10 cellular contexts compared by ENCODE assay signal in genomic region chr18:79791141-79791972, GRCh38. TPM values are rescaled to one million over a fixed set of nuclear protein-coding genes. Genes with fewer than 3 reads are reported as not detected.
A peak's percentile ranks its signal among the peaks of the same experiment; 100 is the strongest.
DNase-seq lines count a peak whose midpoint lies in the region; ATAC-seq and TF ChIP-seq lines count a peak whose summit lies in the region.
"Had no signal": no experiment of that assay in that cellular context is flagged by ENCODE, and none has a peak within 500 bp of the region (broad histone marks: within the 10 kb centered on the region; RNA-seq: fewer than 3 reads in every experiment).

No MANE protein-coding gene starts in this region.

- WGBS in aorta, 2 donors = 35 to 37% methylated on average over 20 of the region's 20 CpGs

- H3K4me3 Mint-ChIP-seq in stimulated activated naive CD8-positive, alpha-beta T cell treated with anti-CD3 and anti-CD28 coated beads, Interleukin-15, Interleukin-2, amounts not matched to agents 100 ng/mL and 50 ng/mL, for 24 hours = peak overlapping the region; percentile 30
- H3K4me3 Mint-ChIP-seq in WTC11 = no peak overlapping the region
- H3K4me3 Mint-ChIP-seq: T-helper 1 cell treated with Interleukin-12 subunit alpha and Interleukin-12 subunit beta and Interleukin-4 antibody, amounts not matched to agents 30 μg/mL and 1 μg/mL, for 36 hours had no signal

- H3K36me3 Mint-ChIP-seq in stimulated activated naive CD8-positive, alpha-beta T cell treated with anti-CD3 and anti-CD28 coated beads, Interleukin-15, Interleukin-2, amounts not matched to agents 100 ng/mL and 50 ng/mL, for 24 hours (ENCODE audit: low read depth) = no peaks in the 10 kb centered on the region
- H3K36me3 Mint-ChIP-seq in WTC11 = no peaks in the 10 kb centered on the region

- POLR2A ChIA-PET in WTC11 (lab: Charles Lee) = no interaction called here

- peaks cover 76% of the 10 kb centered on the region for H3K27me3 Mint-ChIP-seq in stimulated activated naive CD8-positive, alpha-beta T cell treated with anti-CD3 and anti-CD28 coated beads, Interleukin-15, Interleukin-2, amounts not matched to agents 100 ng/mL and 50 ng/mL, for 24 hours
- H3K27me3 Mint-ChIP-seq in WTC11 (ENCODE audit: low read depth) = peaks cover 48% of the 10 kb centered on the region

- H3K36me3 ChIP-seq in aorta (ENCODE audit: control insufficient read depth in 1 of 2, insufficient read depth in 2 of 2, low read length in 1 of 2) = no peaks in the 10 kb centered on the region
- H3K36me3 ChIP-seq: ovary had no signal

- intact Hi-C loops in aorta (cut with DNase I) = no loop called here

- no peaks in the 10 kb centered on the region for H3K4me1 ChIP-seq in aorta (ENCODE audit: control insufficient read depth in 1 of 2, insufficient read depth in 2 of 2, low read length in 2 of 2)

- ATAC-seq in stimulated activated naive CD8-positive, alpha-beta T cell treated with anti-CD3 and anti-CD28 coated beads, Interleukin-15, Interleukin-2, amounts not matched to agents 100 U/mL and 50 U/mL, for 24 hours = no peak
- ATAC-seq in WTC11 = no peak
- no peak for ATAC-seq in aorta (ENCODE audit: low FRiP score)

- no peaks in the 10 kb centered on the region for H3K9me3 ChIP-seq in aorta (ENCODE audit: control insufficient read depth, low read length)
- H3K9me3 ChIP-seq: ovary had no signal

- no peaks in the 10 kb centered on the region for H3K9me3 Mint-ChIP-seq in stimulated activated naive CD8-positive, alpha-beta T cell treated with anti-CD3 and anti-CD28 coated beads, Interleukin-15, Interleukin-2, amounts not matched to agents 100 ng/mL and 50 ng/mL, for 24 hours
- H3K9me3 Mint-ChIP-seq in WTC11 = no peaks in the 10 kb centered on the region
- H3K9me3 Mint-ChIP-seq: T-helper 1 cell treated with Interleukin-12 subunit alpha and Interleukin-12 subunit beta and Interleukin-4 antibody, amounts not matched to agents 30 μg/mL and 1 μg/mL, for 36 hours had no signal

- no peaks in the 10 kb centered on the region for H3K27me3 ChIP-seq in aorta (ENCODE audit: control insufficient read depth in 1 of 2, insufficient read depth in 2 of 2, low read length in 1 of 2)
- H3K27me3 ChIP-seq: ovary had no signal

- peaks cover 22% of the 10 kb centered on the region for H3K4me1 Mint-ChIP-seq in stimulated activated naive CD8-positive, alpha-beta T cell treated with anti-CD3 and anti-CD28 coated beads, Interleukin-15, Interleukin-2, amounts not matched to agents 100 ng/mL and 50 ng/mL, for 24 hours (ENCODE audit: low read depth)
- H3K4me1 Mint-ChIP-seq in WTC11 = 0 out of 2 replicates have a peak, but pooled peaks cover 3% of the 10 kb centered on the region

- CTCF ChIA-PET in WTC11 (lab: Charles Lee) = no interaction called here

- H3K27ac ChIP-seq in aorta (ENCODE audit: low read depth in 1 of 2, low read length in 2 of 2) = no peak overlapping the region
- H3K27ac ChIP-seq: ovary had no signal

- no peak for DNase-seq in stimulated activated naive CD8-positive, alpha-beta T cell treated with anti-CD3 and anti-CD28 coated beads, Interleukin-15, Interleukin-2, amounts not matched to agents 100 U/mL and 50 U/mL, for 24 hours
- no peak for DNase-seq in WTC11 (ENCODE audit: low spot score)
- peak; percentile 100 for DNase-seq in iris pigment epithelial cell (ENCODE audit: low read depth)
- peak; percentile 46 to 56 for DNase-seq in aorta
- no peak for DNase-seq in T-helper 9 cell
- DNase-seq in OCI-M2 (lab: John Stamatoyannopoulos, UW; ENCODE audit: unreplicated experiment) = no peak
- no peak for DNase-seq in pons (ENCODE audit: low spot score)

- H3K27ac Mint-ChIP-seq in stimulated activated naive CD8-positive, alpha-beta T cell treated with anti-CD3 and anti-CD28 coated beads, Interleukin-15, Interleukin-2, amounts not matched to agents 100 ng/mL and 50 ng/mL, for 24 hours = no peak overlapping the region
- H3K27ac Mint-ChIP-seq in WTC11 = no peak overlapping the region
- H3K27ac Mint-ChIP-seq: T-helper 1 cell treated with Interleukin-12 subunit alpha and Interleukin-12 subunit beta and Interleukin-4 antibody, amounts not matched to agents 30 μg/mL and 1 μg/mL, for 36 hours had no signal

- TF ChIP-seq CTCF in WTC11 (IDR thresholded peaks at IDR 0.05) = no peak

- H3K4me3 ChIP-seq in aorta (ENCODE audit: low read length in 2 of 2) = no peak overlapping the region
- H3K4me3 ChIP-seq: ovary had no signal

TF ChIP-seq in WTC11, 78 proteins besides CTCF, POLR2A, EP300 and RAD21:
- no peak for TF ChIP-seq JAZF1 (CRISPR knock-in tag; IDR thresholded peaks at IDR 0.05)
- TF ChIP-seq GABPB1 (CRISPR knock-in tag; IDR thresholded peaks at IDR 0.05) = peak; percentile 88; the same call in 1 of the 2 replicates
TF ChIP-seq in WTC11: peak in this region for 1.

RNA-seq across cellular contexts. Expression of gene KCNG2, which starts 6.4 kb away (rescaled TPM):
- 0.34 to 0.62 TPM (median 0.50 TPM) in 3 replicates for total RNA-seq in WTC11 (2021)
- total RNA-seq in aorta = 1 to 10 TPM in 1 of 2 donors, under 1 TPM in 1; 0.23 to 1.1 TPM
- polyA plus RNA-seq in aorta = not detected

Comparison
In these comparisons a context has a peak if more than half of its experiments do, and no peak if none do; other contexts are left out.
1. DNase-seq: peak in iris pigment epithelial cell (single experiment) and aorta (2 of 2); none in stimulated activated naive CD8-positive, alpha-beta T cell treated with anti-CD3 and anti-CD28 coated beads, Interleukin-15, Interleukin-2, amounts not matched to agents 100 U/mL and 50 U/mL, for 24 hours (single experiment), WTC11 (single experiment), T-helper 9 cell (single experiment), OCI-M2 (single experiment) and pons (single experiment).